Comparison of ENCODE assay signal across 21 cellular contexts in the genomic region with DNA sequence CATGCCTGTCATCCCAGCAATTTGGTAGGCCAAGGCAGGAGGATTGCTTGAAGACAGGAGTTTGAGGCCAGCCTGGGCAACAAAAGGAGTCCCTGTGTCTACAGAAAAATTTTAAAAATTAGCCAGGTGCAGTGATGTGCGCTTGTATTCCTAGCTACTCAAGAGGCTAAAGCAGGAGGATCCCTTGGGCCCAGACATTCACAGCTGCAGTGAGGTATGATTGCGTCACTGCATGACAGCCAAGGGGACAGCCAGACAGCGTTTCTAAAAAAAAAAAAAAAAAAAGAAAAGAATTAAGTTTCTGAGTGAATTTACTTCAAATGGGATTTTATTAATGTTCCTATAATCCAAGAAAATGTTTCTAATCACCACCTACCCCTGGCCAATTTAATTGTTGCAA.
DNase-seq lines count a peak whose midpoint lies in the region; ATAC-seq, FAIRE-seq and TF ChIP-seq lines count a peak whose summit lies in the region.
"Had no signal": no experiment of that assay in that cellular context is flagged by ENCODE, and none has a peak within 500 bp of the region (broad histone marks: within the 10 kb centered on the region; RNA-seq: fewer than 3 reads in every experiment).

No MANE protein-coding gene starts in this region.

- H3K27me3 ChIP-seq in HepG2 (ENCODE audit: control insufficient read depth in 1 of 2, insufficient read depth in 2 of 2, low read length in 2 of 2) (no peaks in the 10 kb centered on the region), right lobe of liver (no peaks in the 10 kb centered on the region), smooth muscle cell (ENCODE audit: low read depth) (no peaks in the 10 kb centered on the region), foreskin keratinocyte (no peaks in the 10 kb centered on the region)
- H3K27me3 ChIP-seq: BE2C, heart right ventricle had no signal

- ATAC-seq in HepG2, result no peak
- no peak for ATAC-seq in right lobe of liver
- ATAC-seq in foreskin keratinocyte, result no peak
- no peak for ATAC-seq in HG03095 (IDR thresholded peaks at IDR 0.05; ENCODE audit: unreplicated experiment)
- ATAC-seq in GM21786 (IDR thresholded peaks at IDR 0.05; ENCODE audit: unreplicated experiment), result no peak
- ATAC-seq: A549, heart right ventricle, left lobe of liver, natural killer cell had no signal

- TF ChIP-seq POLR2A in HepG2 (IDR thresholded peaks at IDR 0.05; ENCODE audit: insufficient read depth in 1 of 2, low read depth in 2 of 2, low read length in 2 of 2) (no peak), right lobe of liver (IDR thresholded peaks at IDR 0.05) (no peak)

- H3K4me3 ChIP-seq in HepG2 (replicated peaks in 1 of 3; ENCODE audit: insufficient read depth in 1 of 3, low read depth in 2 of 3, low read length in 3 of 3) (no peak overlapping the region), right lobe of liver (no peak overlapping the region), smooth muscle cell (no peak overlapping the region)
- H3K4me3 ChIP-seq: A549, heart right ventricle, PC-9 had no signal

- no peaks in the 10 kb centered on the region for H3F3A ChIP-seq in smooth muscle cell (ENCODE audit: low read depth)

- H3K27ac ChIP-seq in HepG2 (ENCODE audit: extremely low read length, insufficient read depth, low read length) (no peak overlapping the region), right lobe of liver (no peak overlapping the region), smooth muscle cell (ENCODE audit: low read depth) (peak overlapping the region; percentile 9), foreskin keratinocyte (no peak overlapping the region)
- H3K27ac ChIP-seq: A549, heart right ventricle, PC-9 had no signal

- no peak for TF ChIP-seq RAD21 in HepG2 (CRISPR knock-in tag; IDR thresholded peaks at IDR 0.05)

- no peak for TF ChIP-seq EP300 in HepG2 (IDR thresholded peaks at IDR 0.05; ENCODE audit: low read depth in 2 of 2, low read length in 2 of 2)
- TF ChIP-seq EP300 in HepG2 (CRISPR knock-in tag; IDR thresholded peaks at IDR 0.05; ENCODE audit: borderline replicate concordance), result no peak

- in situ Hi-C loops in HepG2 (cut with HindIII; ENCODE audit: extremely low pct_ligation_motif_present, low pct_unique_long_range_greater_than_20kb), result no loop called here

- BruUV-seq in HepG2 (replicated peaks; lab: Mats Ljungman, UMichigan), result no TSS peak

- intact Hi-C loops in HepG2 (cut with micrococcal nuclease; ENCODE audit: unreplicated experiment), result no loop called here
- intact Hi-C loops in right lobe of liver (cut with DNase I), result no loop called here

- TF ChIP-seq CTCF in HepG2 (CRISPR knock-in tag; IDR thresholded peaks at IDR 0.05) (no peak), right lobe of liver (IDR thresholded peaks at IDR 0.05) (no peak), smooth muscle cell (IDR thresholded peaks at IDR 0.05; ENCODE audit: borderline replicate concordance, insufficient read depth, poor library complexity, severe bottlenecking) (no peak), foreskin keratinocyte (conservative IDR thresholded peaks at IDR 0.05) (no peak)

- 90% methylated on average over 3 of the region's 3 CpGs for WGBS in HepG2 (ENCODE audit: low lambda C conversion rate)
- WGBS in right lobe of liver (ENCODE audit: insufficient coverage, low coverage, low lambda C conversion rate, missing lambda C conversion rate), result 71% methylated on average over 2 of the region's 3 CpGs
- 66% methylated on average over 3 of the region's 3 CpGs for WGBS in smooth muscle cell (ENCODE audit: low lambda C conversion rate)

- no peaks in the 10 kb centered on the region for H3K79me2 ChIP-seq in HepG2 (ENCODE audit: insufficient read depth, low read length)
- H3K79me2 ChIP-seq in smooth muscle cell (ENCODE audit: low read depth), result no peaks in the 10 kb centered on the region

- H3K9ac ChIP-seq in HepG2 (ENCODE audit: insufficient read depth, low read depth, low read length) (no peak overlapping the region), smooth muscle cell (ENCODE audit: low read depth) (no peak overlapping the region)

- H3K4me1 ChIP-seq in HepG2 (ENCODE audit: insufficient read depth, low read length), result peaks cover 40% of the 10 kb centered on the region
- no peaks in the 10 kb centered on the region for H3K4me1 ChIP-seq in right lobe of liver
- peaks cover 57% of the 10 kb centered on the region for H3K4me1 ChIP-seq in smooth muscle cell (ENCODE audit: low read depth)
- H3K4me1 ChIP-seq in foreskin keratinocyte, result no peaks in the 10 kb centered on the region
- H3K4me1 ChIP-seq: A549, BE2C, heart right ventricle had no signal

- DNase-seq in HepG2 (ENCODE audit: low spot score) (no peak), right lobe of liver (no peak), NCI-H2107 treated with DMSO at 0.1 percent for 48 hours (lab: John Stamatoyannopoulos, UW; ENCODE audit: unreplicated experiment) (peak; percentile 62), SHP77 (lab: John Stamatoyannopoulos, UW) (peak; percentile 80 to 89), smooth muscle cell (lab: John Stamatoyannopoulos, UW; ENCODE audit: unreplicated experiment) (no peak), foreskin keratinocyte (no peak)
- DNase-seq: activated CD4-positive, alpha-beta T cell treated with anti-CD3 and anti-CD28 coated beads for 1 hour; activated naive CD4-positive, alpha-beta T cell treated with Interleukin-2 at 50 U/mL for 16 hours; activated T-cell treated with anti-CD3 and anti-CD28 coated beads, Interleukin-2, amount 50 U/mL, for 1 hour; amniotic stem cell; BE2C; cortex of kidney; heart right ventricle; natural killer cell; PC-9; SIG-M5 had no signal

- H3K36me3 ChIP-seq in HepG2 (replicated peaks in 1 of 2; ENCODE audit: control insufficient read depth in 1 of 2, insufficient read depth in 2 of 2, low read length in 2 of 2) (peaks cover 0 to 5% of the 10 kb centered on the region in 2 experiments; a peak in 1 of 5 replicates), right lobe of liver (no peaks in the 10 kb centered on the region), smooth muscle cell (ENCODE audit: low read depth) (no peaks in the 10 kb centered on the region)
- H3K36me3 ChIP-seq: BE2C had no signal

- H3K4me2 ChIP-seq in HepG2 (ENCODE audit: low read depth, low read length) (no peak overlapping the region), smooth muscle cell (peak overlapping the region; percentile 14)
- H3K4me2 ChIP-seq: A549, PC-9 had no signal

- H3K9me3 ChIP-seq in HepG2 (ENCODE audit: low read length), result no peaks in the 10 kb centered on the region
- no peaks in the 10 kb centered on the region for H3K9me3 ChIP-seq in right lobe of liver
- H3K9me3 ChIP-seq in smooth muscle cell (replicated peaks; ENCODE audit: low read depth), result no peaks in the 10 kb centered on the region
- H3K9me3 ChIP-seq: A549, BE2C, heart right ventricle had no signal

- CTCF ChIA-PET in HepG2 (lab: Yijun Ruan, JAX; ENCODE audit: low intra/inter-chr PET ratio, low total read pairs), result no interaction called here

- POLR2A ChIA-PET in HepG2 (lab: Yijun Ruan, JAX), result no interaction called here

- FAIRE-seq in HepG2 (lab: Jason Lieb, UNC), result no peak
- FAIRE-seq: A549, GM12892 had no signal

- H2AFZ ChIP-seq in HepG2 (ENCODE audit: low read length) (no peak overlapping the region), smooth muscle cell (ENCODE audit: low read depth) (no peak overlapping the region)
- H2AFZ ChIP-seq: PC-9 had no signal

- H4K20me1 ChIP-seq in HepG2 (ENCODE audit: insufficient read depth, low read length) (no peaks in the 10 kb centered on the region), smooth muscle cell (ENCODE audit: low read depth) (no peaks in the 10 kb centered on the region)

TF ChIP-seq in HepG2, 621 proteins besides CTCF, POLR2A, EP300 and RAD21 (continues in another document):
- TF ChIP-seq CEBPG (CRISPR knock-in tag; IDR thresholded peaks at IDR 0.05), result 0 out of 2 replicates have a peak, but pooled peaks have one; percentile 37
- TF ChIP-seq CEBPB (IDR thresholded peaks at IDR 0.05; ENCODE audit: borderline replicate concordance, low read depth, low read length), result peak; percentile 66; the same call in 1 of the 2 replicates
- no peak for TF ChIP-seq ZNF20 (CRISPR knock-in tag; IDR thresholded peaks at IDR 0.05)
- TF ChIP-seq KLF15 (CRISPR knock-in tag; IDR thresholded peaks at IDR 0.05; ENCODE audit: borderline replicate concordance), result no peak

Comparison
In these comparisons a context has a peak if more than half of its experiments do, and no peak if none do; other contexts are left out.
1. DNase-seq: peak in NCI-H2107 treated with DMSO at 0.1 percent for 48 hours (single experiment) and SHP77 (2 of 2); none in HepG2 (single experiment), right lobe of liver (0 of 3), smooth muscle cell (single experiment) and foreskin keratinocyte (0 of 2).